ENCODE assay signal across 16 cellular contexts in genomic region chr4:36304138-36304681, GRCh38. TPM values are rescaled to one million over a fixed set of nuclear protein-coding genes. Genes with fewer than 3 reads are reported as not detected.
A peak's percentile ranks its signal among the peaks of the same experiment; 100 is the strongest.
DNase-seq lines count a peak whose midpoint lies in the region; ATAC-seq and TF ChIP-seq lines count a peak whose summit lies in the region.
"Had no signal": no experiment of that assay in that cellular context is flagged by ENCODE, and none has a peak within 500 bp of the region (broad histone marks: within the 10 kb centered on the region; RNA-seq: fewer than 3 reads in every experiment).

No MANE protein-coding gene starts in this region.

- ATAC-seq in GM18873 (IDR thresholded peaks at IDR 0.05; ENCODE audit: low FRiP score, unreplicated experiment) (peak; percentile 48), GM21515 (IDR thresholded peaks at IDR 0.05; ENCODE audit: unreplicated experiment) (peak; percentile 14), HG03060 (IDR thresholded peaks at IDR 0.05; ENCODE audit: low read depth, unreplicated experiment) (peak; percentile 25)
- peak; percentile 55 for ATAC-seq in activated T-helper 17 cell treated with anti-CD3 and anti-CD28 coated beads, Interleukin-2, amount 50 U/mL, for 72 hours (replicated peaks)
- no peak for ATAC-seq in effector memory CD8-positive, alpha-beta T cell (replicated peaks)

- H3K4me1 ChIP-seq in right atrium auricular region: no peaks in the 10 kb centered on the region
- H3K4me1 ChIP-seq in OCI-LY7 (ENCODE audit: insufficient read depth, low read length, poor library complexity, severe bottlenecking): no peaks in the 10 kb centered on the region
- H3K4me1 ChIP-seq: neural progenitor cell, tibial nerve had no signal

- CTCF ChIA-PET in OCI-LY7 (lab: Charles Lee; ENCODE audit: unreplicated experiment): no interaction called here

- no peaks in the 10 kb centered on the region for H3K27me3 ChIP-seq in right atrium auricular region
- H3K27me3 ChIP-seq: neural progenitor cell, tibial nerve had no signal

- H3K4me3 Mint-ChIP-seq in activated T-helper 17 cell treated with anti-CD3 and anti-CD28 coated beads, Interleukin-2, amount 50 U/mL, for 72 hours: peak overlapping the region; percentile 29
- H3K4me3 Mint-ChIP-seq in effector memory CD8-positive, alpha-beta T cell: no peak overlapping the region
- H3K4me3 Mint-ChIP-seq: CD4-positive, CD25-positive, alpha-beta regulatory T cell; neural progenitor cell had no signal

- H3K9me3 ChIP-seq in right atrium auricular region: no peaks in the 10 kb centered on the region
- H3K9me3 ChIP-seq in OCI-LY7 (ENCODE audit: low read length): no peaks in the 10 kb centered on the region
- H3K9me3 ChIP-seq: tibial nerve had no signal

- no peak overlapping the region for H2AFZ ChIP-seq in OCI-LY7 (ENCODE audit: low read length)
- H2AFZ ChIP-seq: neural progenitor cell had no signal

- H3K27ac ChIP-seq in right atrium auricular region: no peak overlapping the region
- H3K27ac ChIP-seq in OCI-LY7 (ENCODE audit: low read depth, low read length, poor library complexity, severe bottlenecking): no peak overlapping the region
- H3K27ac ChIP-seq: neural progenitor cell, tibial nerve had no signal

- H3K4me3 ChIP-seq in right atrium auricular region (no peak overlapping the region), OCI-LY7 (ENCODE audit: low read depth, low read length, poor library complexity, severe bottlenecking) (no peak overlapping the region)
- H3K4me3 ChIP-seq: neural progenitor cell, tibial nerve had no signal

- BruUV-seq in OCI-LY7 (replicated peaks; lab: Mats Ljungman, UMichigan): no TSS peak

- no peaks in the 10 kb centered on the region for H3K27me3 Mint-ChIP-seq in activated T-helper 17 cell treated with anti-CD3 and anti-CD28 coated beads, Interleukin-2, amount 50 U/mL, for 72 hours
- H3K27me3 Mint-ChIP-seq in effector memory CD8-positive, alpha-beta T cell: no peaks in the 10 kb centered on the region

- intact Hi-C loops in OCI-LY7 (cut with micrococcal nuclease; ENCODE audit: unreplicated experiment): no loop called here

- H3K79me2 ChIP-seq in OCI-LY7 (ENCODE audit: insufficient read depth, low read depth, low read length): no peaks in the 10 kb centered on the region

- no peaks in the 10 kb centered on the region for H4K20me1 ChIP-seq in OCI-LY7 (ENCODE audit: insufficient read depth, low read length)

- no peaks in the 10 kb centered on the region for H3K9me2 ChIP-seq in OCI-LY7 (ENCODE audit: insufficient read depth, low read length)

- H3K36me3 ChIP-seq in right atrium auricular region (no peaks in the 10 kb centered on the region), OCI-LY7 (ENCODE audit: insufficient read depth, low read length) (no peaks in the 10 kb centered on the region)
- H3K36me3 ChIP-seq: neural progenitor cell, tibial nerve had no signal

- POLR2A ChIA-PET in OCI-LY7 (lab: Charles Lee): no interaction called here

- H3K36me3 Mint-ChIP-seq in activated T-helper 17 cell treated with anti-CD3 and anti-CD28 coated beads, Interleukin-2, amount 50 U/mL, for 72 hours (ENCODE audit: low read depth): no peaks in the 10 kb centered on the region
- H3K36me3 Mint-ChIP-seq in effector memory CD8-positive, alpha-beta T cell (ENCODE audit: insufficient read depth): peaks cover 10% of the 10 kb centered on the region
- H3K36me3 Mint-ChIP-seq: CD4-positive, CD25-positive, alpha-beta regulatory T cell; neural progenitor cell had no signal

- peaks cover 4% of the 10 kb centered on the region for H3K4me1 Mint-ChIP-seq in activated T-helper 17 cell treated with anti-CD3 and anti-CD28 coated beads, Interleukin-2, amount 50 U/mL, for 72 hours
- peaks cover 14 to 40% of the 10 kb centered on the region in 2 donors for H3K4me1 Mint-ChIP-seq in effector memory CD8-positive, alpha-beta T cell (ENCODE audit: low read depth in 2 of 2)
- H3K4me1 Mint-ChIP-seq: neural progenitor cell had no signal

- H3K27ac Mint-ChIP-seq in activated T-helper 17 cell treated with anti-CD3 and anti-CD28 coated beads, Interleukin-2, amount 50 U/mL, for 72 hours: peak overlapping the region; percentile 79
- no peak overlapping the region for H3K27ac Mint-ChIP-seq in effector memory CD8-positive, alpha-beta T cell
- H3K27ac Mint-ChIP-seq: CD4-positive, CD25-positive, alpha-beta regulatory T cell; neural progenitor cell had no signal

- H3K4me2 ChIP-seq in OCI-LY7 (ENCODE audit: low read length): no peak overlapping the region
- H3K4me2 ChIP-seq: neural progenitor cell had no signal

- TF ChIP-seq CTCF in right atrium auricular region (IDR thresholded peaks at IDR 0.05) (no peak), OCI-LY7 (conservative IDR thresholded peaks at IDR 0.05; ENCODE audit: low read length) (no peak)

- no peaks in the 10 kb centered on the region for H3K9me3 Mint-ChIP-seq in activated T-helper 17 cell treated with anti-CD3 and anti-CD28 coated beads, Interleukin-2, amount 50 U/mL, for 72 hours
- H3K9me3 Mint-ChIP-seq in effector memory CD8-positive, alpha-beta T cell: no peaks in the 10 kb centered on the region
- H3K9me3 Mint-ChIP-seq: neural progenitor cell had no signal

- DNase-seq in right atrium auricular region (ENCODE audit: low spot score): no peak
- DNase-seq in OCI-LY7 (ENCODE audit: low spot score): no peak
- DNase-seq in HCEC 1CT: no peak
- DNase-seq in effector memory CD8-positive, alpha-beta T cell: no peak
- DNase-seq: activated CD4-positive, alpha-beta T cell treated with anti-CD3 and anti-CD28 coated beads, Interleukin-2, amount 50 U/mL, for 4 hours; activated naive CD4-positive, alpha-beta T cell treated with anti-CD3 and anti-CD28 coated beads, Interleukin-2, amount 50 U/mL, for 16 hours; CD4-positive, CD25-positive, alpha-beta regulatory T cell; cerebellar nuclear complex; NCI-H2029 treated with DMSO at 0.1 percent for 48 hours had no signal

RNA-seq across cellular contexts. Expression of gene DTHD1, which starts 22.8 kb away (rescaled TPM):
- under 1 TPM; 0.74 to 0.99 TPM for total RNA-seq in activated T-helper 17 cell treated with anti-CD3 and anti-CD28 coated beads, Interleukin-2, amount 50 U/mL, for 72 hours
- under 1 TPM in 1 of 2 donors, not detected in 1; 0.16 TPM for total RNA-seq in right atrium auricular region
- total RNA-seq in OCI-LY7 (2014; rRNA removed; shearing (Covaris generic)): not detected in 2 replicates
- total RNA-seq in OCI-LY7 (2022): not detected in 2 replicates
- total RNA-seq: epithelial cell of proximal tubule had no signal

RNA-seq across cellular contexts. Expression of gene ARAP2, which starts 59.9 kb away (rescaled TPM):
- total RNA-seq in activated T-helper 17 cell treated with anti-CD3 and anti-CD28 coated beads, Interleukin-2, amount 50 U/mL, for 72 hours: 10 to 100 TPM; 44.8 to 51.7 TPM
- 10 to 100 TPM in 1 of 2 donors, 1 to 10 TPM in 1; 5.7 to 10.1 TPM for total RNA-seq in right atrium auricular region
- 8.2 and 8.6 TPM in 2 replicates for total RNA-seq in OCI-LY7 (2014; rRNA removed; shearing (Covaris generic))
- 6.6 and 6.9 TPM in 2 replicates for total RNA-seq in OCI-LY7 (2022)

Comparison
In these comparisons a context has a peak if more than half of its experiments do, and no peak if none do; other contexts are left out.
1. RNA of gene ARAP2, which starts 59.9 kb away (total RNA-seq): 44.8 to 51.7 TPM in activated T-helper 17 cell treated with anti-CD3 and anti-CD28 coated beads, Interleukin-2, amount 50 U/mL, for 72 hours; 5.7 to 10.1 TPM in right atrium auricular region and 6.6 to 8.6 TPM in OCI-LY7; every median in the first group is over 4 times any median in the second.